ENCODE assay signal across 1 cellular context in the genomic region with DNA sequence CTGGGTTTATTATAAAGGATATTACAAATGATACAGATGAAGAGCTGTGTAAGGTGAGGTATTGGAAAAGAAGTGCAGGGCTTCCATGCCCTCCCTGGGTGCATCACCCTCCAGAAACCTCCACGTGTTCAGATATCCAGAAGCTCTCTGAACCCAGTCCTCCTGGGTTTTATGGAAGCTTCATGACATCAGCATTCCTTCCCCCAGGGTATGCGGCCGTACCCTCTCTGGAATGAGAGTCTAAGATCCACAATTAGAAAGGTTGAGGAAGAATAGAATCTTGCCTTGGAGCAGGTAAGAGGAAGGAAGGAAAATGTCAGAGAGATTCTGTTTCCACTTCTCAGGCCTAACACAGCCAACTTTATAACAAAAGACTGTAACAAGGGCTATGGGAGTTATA.
TF ChIP-seq lines count a peak whose summit lies in the region.

No MANE protein-coding gene starts in this region.

TF ChIP-seq in GM23338, 12 proteins besides CTCF, POLR2A, EP300 and RAD21 (continued from another document):
- TF ChIP-seq, protein P1, sequence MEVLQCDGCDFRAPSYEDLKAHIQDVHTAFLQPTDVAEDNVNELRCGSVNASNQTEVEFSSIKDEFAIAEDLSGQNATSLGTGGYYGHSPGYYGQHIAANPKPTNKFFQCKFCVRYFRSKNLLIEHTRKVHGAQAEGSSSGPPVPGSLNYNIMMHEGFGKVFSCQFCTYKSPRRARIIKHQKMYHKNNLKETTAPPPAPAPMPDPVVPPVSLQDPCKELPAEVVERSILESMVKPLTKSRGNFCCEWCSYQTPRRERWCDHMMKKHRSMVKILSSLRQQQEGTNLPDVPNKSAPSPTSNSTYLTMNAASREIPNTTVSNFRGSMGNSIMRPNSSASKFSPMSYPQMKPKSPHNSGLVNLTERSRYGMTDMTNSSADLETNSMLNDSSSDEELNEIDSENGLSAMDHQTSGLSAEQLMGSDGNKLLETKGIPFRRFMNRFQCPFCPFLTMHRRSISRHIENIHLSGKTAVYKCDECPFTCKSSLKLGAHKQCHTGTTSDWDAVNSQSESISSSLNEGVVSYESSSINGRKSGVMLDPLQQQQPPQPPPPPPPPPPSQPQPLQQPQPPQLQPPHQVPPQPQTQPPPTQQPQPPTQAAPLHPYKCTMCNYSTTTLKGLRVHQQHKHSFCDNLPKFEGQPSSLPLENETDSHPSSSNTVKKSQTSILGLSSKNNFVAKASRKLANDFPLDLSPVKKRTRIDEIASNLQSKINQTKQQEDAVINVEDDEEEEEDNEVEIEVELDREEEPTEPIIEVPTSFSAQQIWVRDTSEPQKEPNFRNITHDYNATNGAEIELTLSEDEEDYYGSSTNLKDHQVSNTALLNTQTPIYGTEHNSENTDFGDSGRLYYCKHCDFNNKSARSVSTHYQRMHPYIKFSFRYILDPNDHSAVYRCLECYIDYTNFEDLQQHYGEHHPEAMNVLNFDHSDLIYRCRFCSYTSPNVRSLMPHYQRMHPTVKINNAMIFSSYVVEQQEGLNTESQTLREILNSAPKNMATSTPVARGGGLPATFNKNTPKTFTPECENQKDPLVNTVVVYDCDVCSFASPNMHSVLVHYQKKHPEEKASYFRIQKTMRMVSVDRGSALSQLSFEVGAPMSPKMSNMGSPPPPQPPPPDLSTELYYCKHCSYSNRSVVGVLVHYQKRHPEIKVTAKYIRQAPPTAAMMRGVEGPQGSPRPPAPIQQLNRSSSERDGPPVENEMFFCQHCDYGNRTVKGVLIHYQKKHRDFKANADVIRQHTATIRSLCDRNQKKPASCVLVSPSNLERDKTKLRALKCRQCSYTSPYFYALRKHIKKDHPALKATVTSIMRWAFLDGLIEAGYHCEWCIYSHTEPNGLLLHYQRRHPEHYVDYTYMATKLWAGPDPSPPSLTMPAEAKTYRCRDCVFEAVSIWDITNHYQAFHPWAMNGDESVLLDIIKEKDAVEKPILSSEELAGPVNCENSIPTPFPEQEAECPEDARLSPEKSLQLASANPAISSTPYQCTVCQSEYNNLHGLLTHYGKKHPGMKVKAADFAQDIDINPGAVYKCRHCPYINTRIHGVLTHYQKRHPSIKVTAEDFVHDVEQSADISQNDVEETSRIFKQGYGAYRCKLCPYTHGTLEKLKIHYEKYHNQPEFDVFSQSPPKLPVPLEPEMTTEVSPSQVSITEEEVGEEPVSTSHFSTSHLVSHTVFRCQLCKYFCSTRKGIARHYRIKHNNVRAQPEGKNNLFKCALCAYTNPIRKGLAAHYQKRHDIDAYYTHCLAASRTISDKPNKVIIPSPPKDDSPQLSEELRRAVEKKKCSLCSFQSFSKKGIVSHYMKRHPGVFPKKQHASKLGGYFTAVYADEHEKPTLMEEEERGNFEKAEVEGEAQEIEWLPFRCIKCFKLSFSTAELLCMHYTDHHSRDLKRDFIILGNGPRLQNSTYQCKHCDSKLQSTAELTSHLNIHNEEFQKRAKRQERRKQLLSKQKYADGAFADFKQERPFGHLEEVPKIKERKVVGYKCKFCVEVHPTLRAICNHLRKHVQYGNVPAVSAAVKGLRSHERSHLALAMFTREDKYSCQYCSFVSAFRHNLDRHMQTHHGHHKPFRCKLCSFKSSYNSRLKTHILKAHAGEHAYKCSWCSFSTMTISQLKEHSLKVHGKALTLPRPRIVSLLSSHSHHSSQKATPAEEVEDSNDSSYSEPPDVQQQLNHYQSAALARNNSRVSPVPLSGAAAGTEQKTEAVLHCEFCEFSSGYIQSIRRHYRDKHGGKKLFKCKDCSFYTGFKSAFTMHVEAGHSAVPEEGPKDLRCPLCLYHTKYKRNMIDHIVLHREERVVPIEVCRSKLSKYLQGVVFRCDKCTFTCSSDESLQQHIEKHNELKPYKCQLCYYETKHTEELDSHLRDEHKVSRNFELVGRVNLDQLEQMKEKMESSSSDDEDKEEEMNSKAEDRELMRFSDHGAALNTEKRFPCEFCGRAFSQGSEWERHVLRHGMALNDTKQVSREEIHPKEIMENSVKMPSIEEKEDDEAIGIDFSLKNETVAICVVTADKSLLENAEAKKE (CRISPR knock-in tag; IDR thresholded peaks at IDR 0.05): no peak
- TF ChIP-seq, protein P2, sequence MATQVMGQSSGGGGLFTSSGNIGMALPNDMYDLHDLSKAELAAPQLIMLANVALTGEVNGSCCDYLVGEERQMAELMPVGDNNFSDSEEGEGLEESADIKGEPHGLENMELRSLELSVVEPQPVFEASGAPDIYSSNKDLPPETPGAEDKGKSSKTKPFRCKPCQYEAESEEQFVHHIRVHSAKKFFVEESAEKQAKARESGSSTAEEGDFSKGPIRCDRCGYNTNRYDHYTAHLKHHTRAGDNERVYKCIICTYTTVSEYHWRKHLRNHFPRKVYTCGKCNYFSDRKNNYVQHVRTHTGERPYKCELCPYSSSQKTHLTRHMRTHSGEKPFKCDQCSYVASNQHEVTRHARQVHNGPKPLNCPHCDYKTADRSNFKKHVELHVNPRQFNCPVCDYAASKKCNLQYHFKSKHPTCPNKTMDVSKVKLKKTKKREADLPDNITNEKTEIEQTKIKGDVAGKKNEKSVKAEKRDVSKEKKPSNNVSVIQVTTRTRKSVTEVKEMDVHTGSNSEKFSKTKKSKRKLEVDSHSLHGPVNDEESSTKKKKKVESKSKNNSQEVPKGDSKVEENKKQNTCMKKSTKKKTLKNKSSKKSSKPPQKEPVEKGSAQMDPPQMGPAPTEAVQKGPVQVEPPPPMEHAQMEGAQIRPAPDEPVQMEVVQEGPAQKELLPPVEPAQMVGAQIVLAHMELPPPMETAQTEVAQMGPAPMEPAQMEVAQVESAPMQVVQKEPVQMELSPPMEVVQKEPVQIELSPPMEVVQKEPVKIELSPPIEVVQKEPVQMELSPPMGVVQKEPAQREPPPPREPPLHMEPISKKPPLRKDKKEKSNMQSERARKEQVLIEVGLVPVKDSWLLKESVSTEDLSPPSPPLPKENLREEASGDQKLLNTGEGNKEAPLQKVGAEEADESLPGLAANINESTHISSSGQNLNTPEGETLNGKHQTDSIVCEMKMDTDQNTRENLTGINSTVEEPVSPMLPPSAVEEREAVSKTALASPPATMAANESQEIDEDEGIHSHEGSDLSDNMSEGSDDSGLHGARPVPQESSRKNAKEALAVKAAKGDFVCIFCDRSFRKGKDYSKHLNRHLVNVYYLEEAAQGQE (IDR thresholded peaks at IDR 0.05; ENCODE audit: unreplicated experiment): no peak
- TF ChIP-seq NANOG (IDR thresholded peaks at IDR 0.05; ENCODE audit: borderline replicate concordance) (no peak), ZNF114 (CRISPR knock-in tag; IDR thresholded peaks at IDR 0.05) (no peak), STAT1 (IDR thresholded peaks at IDR 0.05; ENCODE audit: unreplicated experiment) (no peak), EZH2 (IDR thresholded peaks at IDR 0.05; ENCODE audit: low read depth, unreplicated experiment) (no peak), POLR2AphosphoS5 (IDR thresholded peaks at IDR 0.05; ENCODE audit: low read depth) (no peak), JUNB (IDR thresholded peaks at IDR 0.05; ENCODE audit: unreplicated experiment) (no peak), CREB1 (CRISPR knock-in tag; IDR thresholded peaks at IDR 0.05; ENCODE audit: low read depth) (no peak), EZH2phosphoT487 (IDR thresholded peaks at IDR 0.05; ENCODE audit: unreplicated experiment) (no peak)
- TF ChIP-seq, protein P3, sequence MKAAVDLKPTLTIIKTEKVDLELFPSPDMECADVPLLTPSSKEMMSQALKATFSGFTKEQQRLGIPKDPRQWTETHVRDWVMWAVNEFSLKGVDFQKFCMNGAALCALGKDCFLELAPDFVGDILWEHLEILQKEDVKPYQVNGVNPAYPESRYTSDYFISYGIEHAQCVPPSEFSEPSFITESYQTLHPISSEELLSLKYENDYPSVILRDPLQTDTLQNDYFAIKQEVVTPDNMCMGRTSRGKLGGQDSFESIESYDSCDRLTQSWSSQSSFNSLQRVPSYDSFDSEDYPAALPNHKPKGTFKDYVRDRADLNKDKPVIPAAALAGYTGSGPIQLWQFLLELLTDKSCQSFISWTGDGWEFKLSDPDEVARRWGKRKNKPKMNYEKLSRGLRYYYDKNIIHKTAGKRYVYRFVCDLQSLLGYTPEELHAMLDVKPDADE (IDR thresholded peaks at IDR 0.05): no peak
